16 cellular contexts compared by ENCODE assay signal in the genomic region with DNA sequence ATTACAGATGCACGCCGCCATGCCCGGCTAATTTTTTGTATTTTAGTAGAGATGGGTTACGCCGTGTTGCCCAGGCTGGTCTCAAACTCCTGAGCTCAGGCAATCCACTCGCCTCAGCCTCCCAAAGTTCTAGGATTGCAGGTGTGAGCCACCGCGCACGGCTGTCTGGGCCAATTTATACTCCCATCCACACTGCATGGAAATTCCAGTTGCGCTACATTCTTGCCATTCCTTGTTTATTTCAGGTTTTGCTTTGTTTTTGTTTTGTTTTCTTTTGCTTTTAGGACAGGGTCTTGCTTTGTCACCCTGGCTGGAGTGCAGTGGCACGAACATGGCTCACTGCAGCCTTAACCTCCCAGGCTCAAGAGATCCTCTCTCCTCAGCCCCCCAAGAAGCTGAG. TPM values are rescaled to one million over a fixed set of nuclear protein-coding genes. Genes with fewer than 3 reads are reported as not detected.
DNase-seq lines count a peak whose midpoint lies in the region; ATAC-seq and TF ChIP-seq lines count a peak whose summit lies in the region.
"Had no signal": no experiment of that assay in that cellular context is flagged by ENCODE, and none has a peak within 500 bp of the region (broad histone marks: within the 10 kb centered on the region; RNA-seq: fewer than 3 reads in every experiment).

No MANE protein-coding gene starts in this region.

- H3K4me2 ChIP-seq in trophoblast cell (ENCODE audit: low read length) = peak overlapping the region; percentile 22
- H3K4me2 ChIP-seq: BLaER1 treated with 17β-estradiol and CSF1 and Interleukin-3, amounts not matched to agents 10 nM and 100 nM had no signal

- intact Hi-C loops in A673 (cut with micrococcal nuclease; ENCODE audit: unreplicated experiment) = no loop called here

- no peak for DNase-seq in A673 (ENCODE audit: low spot score)
- peak; percentile 60 for DNase-seq in ELF-1 (ENCODE audit: low read depth, low spot score)
- peak; percentile 85 to 97 for DNase-seq in trophoblast cell
- DNase-seq in RKO (ENCODE audit: low spot score) = no peak
- DNase-seq: 8988T; AML-193; Caco-2; Calu3; CD4-positive, alpha-beta T cell; CD8-positive, alpha-beta T cell; DMS79 treated with DMSO at 0.1 percent for 48 hours; GDM1 had no signal

- no peak overlapping the region for H3K18ac ChIP-seq in trophoblast cell (ENCODE audit: low read length)

- H3K27ac ChIP-seq in A673 (ENCODE audit: low read depth, low read length, poor library complexity, severe bottlenecking) (peak overlapping the region; percentile 43), trophoblast cell (ENCODE audit: low read depth, low read length) (peak overlapping the region; percentile 78)
- H3K27ac ChIP-seq: BLaER1 treated with 17β-estradiol and CSF1 and Interleukin-3, amounts not matched to agents 10 nM and 100 nM; C4-2B had no signal

- H4K8ac ChIP-seq in trophoblast cell (ENCODE audit: low read depth, low read length) = peak overlapping the region; percentile 1

- no peak overlapping the region for H2AFZ ChIP-seq in trophoblast cell (ENCODE audit: insufficient read depth, low read length, poor library complexity)

- H3K36me3 ChIP-seq in A673 (ENCODE audit: insufficient read depth, low read length, poor library complexity, severe bottlenecking) (no peaks in the 10 kb centered on the region), trophoblast cell (ENCODE audit: control insufficient read depth in 1 of 2, insufficient read depth in 2 of 2, low read length in 2 of 2) (no peaks in the 10 kb centered on the region)
- H3K36me3 ChIP-seq: BLaER1 treated with 17β-estradiol and CSF1 and Interleukin-3, amounts not matched to agents 10 nM and 100 nM had no signal

- no peak overlapping the region for H3K9ac ChIP-seq in trophoblast cell (ENCODE audit: low read length)
- H3K9ac ChIP-seq: BLaER1 treated with 17β-estradiol and CSF1 and Interleukin-3, amounts not matched to agents 10 nM and 100 nM had no signal

- no peak for TF ChIP-seq CTCF in A673 (conservative IDR thresholded peaks at IDR 0.05; ENCODE audit: low read depth, low read length)

- peak overlapping the region; percentile 64 for H2BK5ac ChIP-seq in trophoblast cell (ENCODE audit: low read depth, low read length, poor library complexity)

- H3K4ac ChIP-seq in trophoblast cell (ENCODE audit: low read depth, low read length) = no peak overlapping the region

- no peaks in the 10 kb centered on the region for H3K27me3 ChIP-seq in A673 (replicated peaks; ENCODE audit: insufficient read depth, low read depth, low read length, poor library complexity)
- no peaks in the 10 kb centered on the region for H3K27me3 ChIP-seq in trophoblast cell (ENCODE audit: insufficient read depth, low read length)
- H3K27me3 ChIP-seq: BLaER1 treated with 17β-estradiol and CSF1 and Interleukin-3, amounts not matched to agents 10 nM and 100 nM had no signal

- H3K23ac ChIP-seq in trophoblast cell (ENCODE audit: low read length) = no peak overlapping the region

- no peak overlapping the region for H3K14ac ChIP-seq in trophoblast cell (ENCODE audit: low read length)

- H2BK120ac ChIP-seq in trophoblast cell (ENCODE audit: insufficient read depth, low read length, poor library complexity) = peak overlapping the region; percentile 78

- H3K4me3 ChIP-seq in A673 (ENCODE audit: low read depth, low read length, poor library complexity, severe bottlenecking) (no peak overlapping the region), trophoblast cell (ENCODE audit: low read depth, low read length) (no peak overlapping the region)
- H3K4me3 ChIP-seq: BLaER1 treated with 17β-estradiol and CSF1 and Interleukin-3, amounts not matched to agents 10 nM and 100 nM; GM12878 had no signal

- CTCF ChIA-PET in A673 (lab: Charles Lee) = interaction anchor here (1.5 kb wide), 1 partner anchor 44 kb away, joined by 4 read pairs; no protein-coding TSS in a partner anchor

- H3K79me2 ChIP-seq in trophoblast cell (ENCODE audit: control insufficient read depth, insufficient read depth, low read length, poor library complexity) = no peaks in the 10 kb centered on the region

- BruUV-seq in A673 (replicated peaks; lab: Mats Ljungman, UMichigan) = no TSS peak

- H4K91ac ChIP-seq in trophoblast cell (ENCODE audit: low read depth, low read length) = peak overlapping the region; percentile 80

- H3K9me3 ChIP-seq in A673 (ENCODE audit: low read depth, low read length, poor library complexity, severe bottlenecking) (no peaks in the 10 kb centered on the region), trophoblast cell (ENCODE audit: insufficient read depth, low read depth, low read length) (no peaks in the 10 kb centered on the region)
- H3K9me3 ChIP-seq: BLaER1 treated with 17β-estradiol and CSF1 and Interleukin-3, amounts not matched to agents 10 nM and 100 nM; Caco-2 had no signal

- H3K4me1 ChIP-seq in A673 (ENCODE audit: insufficient read depth, low read length, poor library complexity, severe bottlenecking) (peaks cover 63% of the 10 kb centered on the region), trophoblast cell (ENCODE audit: control insufficient read depth in 1 of 2, insufficient read depth in 2 of 2, low read length in 2 of 2) (peaks cover 0 to 8% of the 10 kb centered on the region in 2 experiments)

- no peak overlapping the region for H2BK12ac ChIP-seq in trophoblast cell (ENCODE audit: low read length)

- H4K12ac ChIP-seq in trophoblast cell (ENCODE audit: low read depth, low read length) = no peak overlapping the region

- no peak overlapping the region for H2AK5ac ChIP-seq in trophoblast cell (ENCODE audit: low read length)

- H3K79me1 ChIP-seq in trophoblast cell (ENCODE audit: low read length) = peaks cover 16% of the 10 kb centered on the region

- no peak for ATAC-seq in HG02870 (IDR thresholded peaks at IDR 0.05; ENCODE audit: unreplicated experiment)
- ATAC-seq: CD8-positive, alpha-beta T cell; GM12878 had no signal

- POLR2A ChIA-PET in A673 (lab: Charles Lee; ENCODE audit: low non-redundant PET) = interaction anchor here (1.2 kb wide), 1 partner anchor 8 kb away, joined by 4 read pairs; no protein-coding TSS in a partner anchor

- no CpG with 5 or more reads among the region's 11 CpGs for WGBS in trophoblast cell (ENCODE audit: extremely low coverage, insufficient coverage, insufficient read length)

RNA-seq across cellular contexts. Expression of gene CAPRIN1, which starts 11.0 kb away (rescaled TPM):
- 1,416 and 1,470 TPM in 2 replicates for total RNA-seq in A673 (2021)
- 229 and 231 TPM in 2 replicates for polyA plus RNA-seq in trophoblast cell (2013)

Comparison
In these comparisons a context has a peak if more than half of its experiments do, and no peak if none do; other contexts are left out.
1. DNase-seq: peak in ELF-1 (single experiment) and trophoblast cell (2 of 2); none in A673 (single experiment) and RKO (single experiment).